2 cellular contexts compared by ENCODE assay signal in genomic region chr13:99651016-99651415, GRCh38.
TF ChIP-seq lines count a peak whose summit lies in the region.

No MANE protein-coding gene starts in this region.

TF ChIP-seq in H1, 55 proteins besides CTCF, POLR2A, EP300 and RAD21:
- TF ChIP-seq SIN3A (conservative IDR thresholded peaks at IDR 0.05 in 1 of 2, IDR thresholded peaks at IDR 0.05 in 1 of 2; ENCODE audit: low read depth in 1 of 2, low read length in 2 of 2) (no peak), SAP30 (IDR thresholded peaks at IDR 0.05; ENCODE audit: insufficient read depth, insufficient replicate concordance, low read length) (no peak), RFX5 (IDR thresholded peaks at IDR 0.05; ENCODE audit: borderline replicate concordance, low read depth, low read length) (no peak), NANOG (IDR thresholded peaks at IDR 0.05; ENCODE audit: insufficient read depth, low read depth, low read length, poor library complexity, severe bottlenecking) (no peak), ATF3 (IDR thresholded peaks at IDR 0.05; ENCODE audit: insufficient read depth, low read depth, low read length) (no peak), SP1 (IDR thresholded peaks at IDR 0.05; ENCODE audit: low read depth, low read length) (no peak), RNF2 (IDR thresholded peaks at IDR 0.05; ENCODE audit: borderline replicate concordance, low read depth, low read length, missing control alignments, poor library complexity, severe bottlenecking) (no peak), POU5F1 (IDR thresholded peaks at IDR 0.05; ENCODE audit: low read depth, low read length) (no peak), CHD1 (IDR thresholded peaks at IDR 0.05; ENCODE audit: low read depth, low read length) (no peak), SUZ12 (IDR thresholded peaks at IDR 0.05; ENCODE audit: low read length) (no peak), SRF (IDR thresholded peaks at IDR 0.05; ENCODE audit: low read depth, low read length) (no peak), USF2 (IDR thresholded peaks at IDR 0.05; ENCODE audit: low read length) (no peak), SIRT6 (IDR thresholded peaks at IDR 0.05; ENCODE audit: low read length) (no peak), SP2 (IDR thresholded peaks at IDR 0.05; ENCODE audit: low read length) (no peak), GABPA (IDR thresholded peaks at IDR 0.05; ENCODE audit: borderline replicate concordance, insufficient read depth, low read length) (no peak), RBBP5 (IDR thresholded peaks at IDR 0.05; ENCODE audit: borderline replicate concordance, low read depth, low read length) (no peak)
- TF ChIP-seq, protein P1, sequence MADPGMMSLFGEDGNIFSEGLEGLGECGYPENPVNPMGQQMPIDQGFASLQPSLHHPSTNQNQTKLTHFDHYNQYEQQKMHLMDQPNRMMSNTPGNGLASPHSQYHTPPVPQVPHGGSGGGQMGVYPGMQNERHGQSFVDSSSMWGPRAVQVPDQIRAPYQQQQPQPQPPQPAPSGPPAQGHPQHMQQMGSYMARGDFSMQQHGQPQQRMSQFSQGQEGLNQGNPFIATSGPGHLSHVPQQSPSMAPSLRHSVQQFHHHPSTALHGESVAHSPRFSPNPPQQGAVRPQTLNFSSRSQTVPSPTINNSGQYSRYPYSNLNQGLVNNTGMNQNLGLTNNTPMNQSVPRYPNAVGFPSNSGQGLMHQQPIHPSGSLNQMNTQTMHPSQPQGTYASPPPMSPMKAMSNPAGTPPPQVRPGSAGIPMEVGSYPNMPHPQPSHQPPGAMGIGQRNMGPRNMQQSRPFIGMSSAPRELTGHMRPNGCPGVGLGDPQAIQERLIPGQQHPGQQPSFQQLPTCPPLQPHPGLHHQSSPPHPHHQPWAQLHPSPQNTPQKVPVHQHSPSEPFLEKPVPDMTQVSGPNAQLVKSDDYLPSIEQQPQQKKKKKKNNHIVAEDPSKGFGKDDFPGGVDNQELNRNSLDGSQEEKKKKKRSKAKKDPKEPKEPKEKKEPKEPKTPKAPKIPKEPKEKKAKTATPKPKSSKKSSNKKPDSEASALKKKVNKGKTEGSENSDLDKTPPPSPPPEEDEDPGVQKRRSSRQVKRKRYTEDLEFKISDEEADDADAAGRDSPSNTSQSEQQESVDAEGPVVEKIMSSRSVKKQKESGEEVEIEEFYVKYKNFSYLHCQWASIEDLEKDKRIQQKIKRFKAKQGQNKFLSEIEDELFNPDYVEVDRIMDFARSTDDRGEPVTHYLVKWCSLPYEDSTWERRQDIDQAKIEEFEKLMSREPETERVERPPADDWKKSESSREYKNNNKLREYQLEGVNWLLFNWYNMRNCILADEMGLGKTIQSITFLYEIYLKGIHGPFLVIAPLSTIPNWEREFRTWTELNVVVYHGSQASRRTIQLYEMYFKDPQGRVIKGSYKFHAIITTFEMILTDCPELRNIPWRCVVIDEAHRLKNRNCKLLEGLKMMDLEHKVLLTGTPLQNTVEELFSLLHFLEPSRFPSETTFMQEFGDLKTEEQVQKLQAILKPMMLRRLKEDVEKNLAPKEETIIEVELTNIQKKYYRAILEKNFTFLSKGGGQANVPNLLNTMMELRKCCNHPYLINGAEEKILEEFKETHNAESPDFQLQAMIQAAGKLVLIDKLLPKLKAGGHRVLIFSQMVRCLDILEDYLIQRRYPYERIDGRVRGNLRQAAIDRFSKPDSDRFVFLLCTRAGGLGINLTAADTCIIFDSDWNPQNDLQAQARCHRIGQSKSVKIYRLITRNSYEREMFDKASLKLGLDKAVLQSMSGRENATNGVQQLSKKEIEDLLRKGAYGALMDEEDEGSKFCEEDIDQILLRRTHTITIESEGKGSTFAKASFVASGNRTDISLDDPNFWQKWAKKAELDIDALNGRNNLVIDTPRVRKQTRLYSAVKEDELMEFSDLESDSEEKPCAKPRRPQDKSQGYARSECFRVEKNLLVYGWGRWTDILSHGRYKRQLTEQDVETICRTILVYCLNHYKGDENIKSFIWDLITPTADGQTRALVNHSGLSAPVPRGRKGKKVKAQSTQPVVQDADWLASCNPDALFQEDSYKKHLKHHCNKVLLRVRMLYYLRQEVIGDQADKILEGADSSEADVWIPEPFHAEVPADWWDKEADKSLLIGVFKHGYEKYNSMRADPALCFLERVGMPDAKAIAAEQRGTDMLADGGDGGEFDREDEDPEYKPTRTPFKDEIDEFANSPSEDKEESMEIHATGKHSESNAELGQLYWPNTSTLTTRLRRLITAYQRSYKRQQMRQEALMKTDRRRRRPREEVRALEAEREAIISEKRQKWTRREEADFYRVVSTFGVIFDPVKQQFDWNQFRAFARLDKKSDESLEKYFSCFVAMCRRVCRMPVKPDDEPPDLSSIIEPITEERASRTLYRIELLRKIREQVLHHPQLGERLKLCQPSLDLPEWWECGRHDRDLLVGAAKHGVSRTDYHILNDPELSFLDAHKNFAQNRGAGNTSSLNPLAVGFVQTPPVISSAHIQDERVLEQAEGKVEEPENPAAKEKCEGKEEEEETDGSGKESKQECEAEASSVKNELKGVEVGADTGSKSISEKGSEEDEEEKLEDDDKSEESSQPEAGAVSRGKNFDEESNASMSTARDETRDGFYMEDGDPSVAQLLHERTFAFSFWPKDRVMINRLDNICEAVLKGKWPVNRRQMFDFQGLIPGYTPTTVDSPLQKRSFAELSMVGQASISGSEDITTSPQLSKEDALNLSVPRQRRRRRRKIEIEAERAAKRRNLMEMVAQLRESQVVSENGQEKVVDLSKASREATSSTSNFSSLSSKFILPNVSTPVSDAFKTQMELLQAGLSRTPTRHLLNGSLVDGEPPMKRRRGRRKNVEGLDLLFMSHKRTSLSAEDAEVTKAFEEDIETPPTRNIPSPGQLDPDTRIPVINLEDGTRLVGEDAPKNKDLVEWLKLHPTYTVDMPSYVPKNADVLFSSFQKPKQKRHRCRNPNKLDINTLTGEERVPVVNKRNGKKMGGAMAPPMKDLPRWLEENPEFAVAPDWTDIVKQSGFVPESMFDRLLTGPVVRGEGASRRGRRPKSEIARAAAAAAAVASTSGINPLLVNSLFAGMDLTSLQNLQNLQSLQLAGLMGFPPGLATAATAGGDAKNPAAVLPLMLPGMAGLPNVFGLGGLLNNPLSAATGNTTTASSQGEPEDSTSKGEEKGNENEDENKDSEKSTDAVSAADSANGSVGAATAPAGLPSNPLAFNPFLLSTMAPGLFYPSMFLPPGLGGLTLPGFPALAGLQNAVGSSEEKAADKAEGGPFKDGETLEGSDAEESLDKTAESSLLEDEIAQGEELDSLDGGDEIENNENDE (IDR thresholded peaks at IDR 0.05; ENCODE audit: insufficient replicate concordance, low read length): no peak

TF ChIP-seq in liver, 16 proteins besides CTCF, POLR2A, EP300 and RAD21:
- TF ChIP-seq JUND (IDR thresholded peaks at IDR 0.05): peak; percentile 76 to 95
- TF ChIP-seq RXRA (IDR thresholded peaks at IDR 0.05): peak; percentile 96 to 97
- TF ChIP-seq FOXA1 (IDR thresholded peaks at IDR 0.05): peak; percentile 88
- TF ChIP-seq ATF3 (IDR thresholded peaks at IDR 0.05): peak; percentile 78
- TF ChIP-seq SP1 (IDR thresholded peaks at IDR 0.05): peak; percentile 97
- TF ChIP-seq YY1 (IDR thresholded peaks at IDR 0.05): peak; percentile 94
- TF ChIP-seq HNF4G (IDR thresholded peaks at IDR 0.05): peak; percentile 94
- TF ChIP-seq HNF4A (conservative IDR thresholded peaks at IDR 0.05): peak; percentile 99 to 100
- TF ChIP-seq, protein P2, sequence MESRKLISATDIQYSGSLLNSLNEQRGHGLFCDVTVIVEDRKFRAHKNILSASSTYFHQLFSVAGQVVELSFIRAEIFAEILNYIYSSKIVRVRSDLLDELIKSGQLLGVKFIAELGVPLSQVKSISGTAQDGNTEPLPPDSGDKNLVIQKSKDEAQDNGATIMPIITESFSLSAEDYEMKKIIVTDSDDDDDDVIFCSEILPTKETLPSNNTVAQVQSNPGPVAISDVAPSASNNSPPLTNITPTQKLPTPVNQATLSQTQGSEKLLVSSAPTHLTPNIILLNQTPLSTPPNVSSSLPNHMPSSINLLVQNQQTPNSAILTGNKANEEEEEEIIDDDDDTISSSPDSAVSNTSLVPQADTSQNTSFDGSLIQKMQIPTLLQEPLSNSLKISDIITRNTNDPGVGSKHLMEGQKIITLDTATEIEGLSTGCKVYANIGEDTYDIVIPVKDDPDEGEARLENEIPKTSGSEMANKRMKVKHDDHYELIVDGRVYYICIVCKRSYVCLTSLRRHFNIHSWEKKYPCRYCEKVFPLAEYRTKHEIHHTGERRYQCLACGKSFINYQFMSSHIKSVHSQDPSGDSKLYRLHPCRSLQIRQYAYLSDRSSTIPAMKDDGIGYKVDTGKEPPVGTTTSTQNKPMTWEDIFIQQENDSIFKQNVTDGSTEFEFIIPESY (IDR thresholded peaks at IDR 0.05): peak; percentile 93
- no peak for TF ChIP-seq TAF1 (conservative IDR thresholded peaks at IDR 0.05)
- no peak for TF ChIP-seq GABPA (IDR thresholded peaks at IDR 0.05 in 1 of 2, conservative IDR thresholded peaks at IDR 0.05 in 1 of 2)
- peak; percentile 65 for TF ChIP-seq NR2F2 (IDR thresholded peaks at IDR 0.05)
- TF ChIP-seq EGR1 (IDR thresholded peaks at IDR 0.05; ENCODE audit: low read depth in 2 of 2): no peak
- TF ChIP-seq REST (IDR thresholded peaks at IDR 0.05): peak; percentile 86
- peak; percentile 91 for TF ChIP-seq MAX (IDR thresholded peaks at IDR 0.05)
- TF ChIP-seq FOXA2 (IDR thresholded peaks at IDR 0.05): peak; percentile 89
TF ChIP-seq in liver: peak in this region for 13.
